Comparison of ENCODE assay signal across 8 cellular contexts in the genomic region with DNA sequence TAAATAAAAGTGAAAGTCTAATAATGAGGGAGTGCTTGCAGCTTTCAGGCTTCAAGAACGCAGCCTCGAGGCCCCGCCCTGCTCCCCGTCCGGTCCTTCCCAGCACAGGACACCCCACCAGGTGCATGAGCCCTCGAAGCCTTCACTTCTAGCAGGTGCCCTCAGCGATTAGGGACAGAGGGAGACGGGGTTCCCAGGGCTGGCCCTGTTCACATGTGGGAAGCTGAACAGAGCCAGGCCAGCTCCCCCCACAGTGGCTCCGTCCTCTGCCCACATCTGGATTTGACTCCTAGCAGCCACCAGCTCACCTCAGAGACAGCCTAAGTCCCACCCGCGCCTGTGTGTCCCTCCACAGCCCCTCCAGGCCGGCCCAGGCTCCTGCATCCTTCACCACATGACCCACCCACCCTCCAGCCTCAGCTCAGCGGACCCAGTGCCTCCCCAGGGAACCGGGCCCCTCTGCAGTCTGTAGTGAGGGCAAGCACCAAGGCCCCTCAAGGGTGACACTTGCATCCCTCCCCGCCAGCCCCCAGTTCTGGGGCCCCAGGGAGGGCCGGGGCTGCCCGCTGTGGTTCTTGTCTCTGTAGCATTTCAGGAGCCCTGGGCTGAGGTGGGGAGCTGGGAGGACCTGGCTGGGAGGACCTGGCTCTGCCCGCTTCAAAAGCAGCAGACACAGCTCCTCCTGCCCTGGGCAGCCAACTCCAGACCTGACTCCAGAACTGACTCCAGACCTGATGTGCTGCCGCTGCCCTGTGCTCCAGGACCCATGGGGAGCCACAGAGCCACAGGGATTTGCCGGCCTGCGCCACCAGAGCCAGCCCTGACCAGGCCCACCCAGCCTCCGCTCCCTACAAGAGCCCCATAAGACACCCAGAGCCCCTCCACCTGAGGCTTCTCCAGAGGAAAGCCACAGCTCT. TPM values are rescaled to one million over a fixed set of nuclear protein-coding genes. Genes with fewer than 3 reads are reported as not detected.
A peak's percentile ranks its signal among the peaks of the same experiment; 100 is the strongest.
DNase-seq lines count a peak whose midpoint lies in the region; ATAC-seq, FAIRE-seq and TF ChIP-seq lines count a peak whose summit lies in the region.

No MANE protein-coding gene starts in this region.

- TF ChIP-seq RAD21 in H1 (IDR thresholded peaks at IDR 0.05 in 1 of 2, conservative IDR thresholded peaks at IDR 0.05 in 1 of 2; ENCODE audit: low read depth in 2 of 2, low read length in 2 of 2): no peak

- TF ChIP-seq POLR2A in GM12891 (IDR thresholded peaks at IDR 0.05; ENCODE audit: low read depth, low read length) (no peak), H1 (IDR thresholded peaks at IDR 0.05; ENCODE audit: control extremely low read depth in 1 of 2, low read depth in 2 of 2, low read length in 2 of 2) (no peak), ovary (IDR thresholded peaks at IDR 0.05) (no peak)

- H2BK12ac ChIP-seq in H1 (ENCODE audit: low read depth, low read length): no peak overlapping the region

- H3K4me2 ChIP-seq in H1 (ENCODE audit: insufficient read depth in 1 of 2, low read depth in 2 of 2, low read length in 2 of 2) (peak overlapping the region; percentile 52 to 67), PC-3 (ENCODE audit: low read length) (no peak overlapping the region)

- no peak overlapping the region for H3K14ac ChIP-seq in H1 (ENCODE audit: insufficient read length)

- H4K8ac ChIP-seq in H1 (ENCODE audit: extremely low read depth, insufficient read depth, low read length): no peak overlapping the region

- no peak overlapping the region for H2BK20ac ChIP-seq in H1 (ENCODE audit: low read length)

- no peak overlapping the region for H2AK5ac ChIP-seq in H1 (ENCODE audit: low read depth, low read length)

- peak overlapping the region; percentile 19; the same call in 1 of the 2 replicates for H3K18ac ChIP-seq in H1 (ENCODE audit: extremely low read depth, low read length)

- H4K5ac ChIP-seq in H1 (ENCODE audit: insufficient read length, low read depth, low read length): no peak overlapping the region

- peaks cover 4% of the 10 kb centered on the region; the same call in 1 of the 2 replicates for H3K23me2 ChIP-seq in H1 (ENCODE audit: low read depth, low read length)

- 89% methylated on average over 22 of the region's 22 CpGs; no CpG with 5 or more reads in 1 of the 2 experiments for WGBS in H1 (ENCODE audit: extremely low coverage in 1 of 2, insufficient coverage in 1 of 2, insufficient read length in 1 of 2, insufficient replicate concordance in 2 of 2, low coverage in 1 of 2, low lambda C conversion rate in 2 of 2, missing lambda C conversion rate in 1 of 2), 2 experiments
- 62 to 77% (median 68%) methylated on average over 19 to 22 of the region's 22 CpGs for WGBS in ovary, 3 donors

- FAIRE-seq in GM12891 (lab: Jason Lieb, UNC) (peak; percentile 92), H1 (lab: Jason Lieb, UNC) (no peak)

- H3K4me3 ChIP-seq in H1 (ENCODE audit: extremely low read depth in 1 of 4, insufficient read depth in 2 of 4, low read depth in 3 of 4, low read length in 4 of 4) (peak overlapping the region in 1 of 4 experiments; percentile 52; a peak in 2 of 8 replicates), ovary (peak overlapping the region; percentile 67), PC-3 (ENCODE audit: low read length) (no peak overlapping the region)

- TF ChIP-seq CTCF in H1 (IDR thresholded peaks at IDR 0.05; ENCODE audit: control extremely low read depth in 1 of 3, insufficient read depth in 1 of 3, low read depth in 1 of 3, low read length in 3 of 3): no peak
- no peak for TF ChIP-seq CTCF in ovary (IDR thresholded peaks at IDR 0.05)
- TF ChIP-seq CTCF in PC-3 (conservative IDR thresholded peaks at IDR 0.05; ENCODE audit: low read depth, low read length): no peak

- H4K91ac ChIP-seq in H1 (replicated peaks; ENCODE audit: insufficient read length, low read length): peak overlapping the region; percentile 16

- H3K27ac ChIP-seq in H1 (ENCODE audit: low read depth, low read length): no peak overlapping the region; the same call in 1 of the 2 replicates
- H3K27ac ChIP-seq in ovary: peak overlapping the region; percentile 40 to 79
- H3K27ac ChIP-seq in PC-3 (ENCODE audit: low read length): no peak overlapping the region

- H3K4ac ChIP-seq in H1 (replicated peaks; ENCODE audit: insufficient read length, low read depth, low read length): no peak overlapping the region

- no peak overlapping the region for H2BK120ac ChIP-seq in H1 (replicated peaks; ENCODE audit: low read depth, low read length)

- H3F3A ChIP-seq in PC-3 (ENCODE audit: low read length, unreplicated experiment): no peaks in the 10 kb centered on the region

- TF ChIP-seq EP300 in H1 (IDR thresholded peaks at IDR 0.05; ENCODE audit: borderline replicate concordance in 1 of 2, low read depth in 2 of 2, low read length in 2 of 2) (no peak), ovary (IDR thresholded peaks at IDR 0.05) (no peak)

- H3K9ac ChIP-seq in H1 (replicated peaks in 1 of 4; ENCODE audit: extremely low read depth in 1 of 4, low read depth in 3 of 4, low read length in 3 of 4): no peak overlapping the region
- no peak overlapping the region for H3K9ac ChIP-seq in PC-3 (ENCODE audit: low read length)

- DNase-seq in GM12891 (ENCODE audit: insufficient read length, low spot score): no peak
- DNase-seq in activated CD4-positive, alpha-beta T cell treated with anti-CD3 and anti-CD28 coated beads for 4 hours: peak; percentile 56 to 71
- no peak for DNase-seq in H1 (ENCODE audit: low read depth in 1 of 2, low spot score in 2 of 2)
- peak in 1 of 5 donors; percentile 43 for DNase-seq in ovary
- no peak for DNase-seq in A172 (ENCODE audit: low spot score)
- no peak for DNase-seq in dedifferentiated amniotic fluid mesenchymal stem cell (ENCODE audit: extremely low spot score)
- no peak for DNase-seq in PC-3
- no peak for DNase-seq in DMS79 treated with DMSO at 0.1 percent for 48 hours (lab: John Stamatoyannopoulos, UW)

- H3K27me3 ChIP-seq in H1 (replicated peaks in 1 of 4; ENCODE audit: control insufficient read depth in 3 of 4, extremely low read depth in 1 of 4, insufficient read depth in 3 of 4, low read length in 3 of 4) (no peaks in the 10 kb centered on the region), ovary (no peaks in the 10 kb centered on the region), PC-3 (ENCODE audit: low read length) (no peaks in the 10 kb centered on the region)

- H2BK5ac ChIP-seq in H1 (ENCODE audit: low read depth, low read length): no peak overlapping the region

- BruUV-seq in PC-3 (replicated peaks; lab: Mats Ljungman, UMichigan): no TSS peak

- CTCF ChIA-PET in H1 (lab: Charles Lee; ENCODE audit: partially characterized antibody): interaction anchor here (0.7 to 4.5 kb wide), 13 partner anchors 9 to 195 kb away, joined by 3 to 24 read pairs (median 3); no protein-coding TSS in a partner anchor
- CTCF ChIA-PET in PC-3 (lab: Charles Lee): interaction anchor here (0.5 kb wide), 1 partner anchor 64 kb away, joined by 6 read pairs; no protein-coding TSS in a partner anchor

- peaks cover 14% of the 10 kb centered on the region for H3K79me1 ChIP-seq in H1 (ENCODE audit: low read depth, low read length)

- H3K23ac ChIP-seq in H1 (ENCODE audit: insufficient read length): no peak overlapping the region

- H2BK15ac ChIP-seq in H1 (ENCODE audit: low read length): no peak overlapping the region

- H2AFZ ChIP-seq in H1 (ENCODE audit: low read length) (no peak overlapping the region), PC-3 (ENCODE audit: low read length) (no peak overlapping the region)

- H3K36me3 ChIP-seq in H1 (ENCODE audit: control insufficient read depth in 2 of 4, insufficient read depth in 4 of 4, low read length in 3 of 4): peaks cover 2 to 12% (median 4%) of the 10 kb centered on the region in 4 experiments; a peak in 4 of 8 replicates
- H3K36me3 ChIP-seq in ovary: no peaks in the 10 kb centered on the region
- H3K36me3 ChIP-seq in PC-3 (ENCODE audit: low read depth, low read length): peaks cover 5% of the 10 kb centered on the region

- H3K56ac ChIP-seq in H1 (replicated peaks; ENCODE audit: insufficient read length, low read depth, low read length): no peak overlapping the region

- peaks cover 4 to 12% of the 10 kb centered on the region in 2 experiments for H4K20me1 ChIP-seq in H1 (replicated peaks in 1 of 2; ENCODE audit: control insufficient read depth in 1 of 2, insufficient read depth in 2 of 2, low read length in 2 of 2)
- H4K20me1 ChIP-seq in PC-3 (ENCODE audit: low read length): peaks cover 25% of the 10 kb centered on the region

- ATAC-seq in PC-3: no peak

- intact Hi-C loops in ovary (cut with DNase I): loop anchor here in 1 of 4 donors (5.0 kb wide), 1 partner anchor 36 kb away; no protein-coding TSS in a partner anchor
- intact Hi-C loops in PC-3 (cut with micrococcal nuclease): no loop called here

- H3K9me3 ChIP-seq in H1 (ENCODE audit: insufficient read depth in 2 of 2, low read depth in 1 of 2, low read length in 1 of 2) (no peaks in the 10 kb centered on the region), ovary (no peaks in the 10 kb centered on the region), PC-3 (ENCODE audit: low read length) (no peaks in the 10 kb centered on the region)

- no peaks in the 10 kb centered on the region for H3K9me2 ChIP-seq in PC-3 (replicated peaks; ENCODE audit: low read length)

- POLR2A ChIA-PET in H1 (lab: Charles Lee; ENCODE audit: partially characterized antibody) (interaction anchor here (1.2 to 1.7 kb wide), 3 partner anchors 15 to 37 kb away, joined by 3 to 10 read pairs (median 5); no protein-coding TSS in a partner anchor), PC-3 (lab: Charles Lee; ENCODE audit: unreplicated experiment) (no interaction called here)

- no peaks in the 10 kb centered on the region; a peak in 1 of 4 replicates for H3K79me2 ChIP-seq in H1 (ENCODE audit: control insufficient read depth in 1 of 2, insufficient read depth in 2 of 2, low read length in 2 of 2)
- H3K79me2 ChIP-seq in PC-3 (ENCODE audit: low read length): peaks cover 70% of the 10 kb centered on the region

- H3K4me1 ChIP-seq in H1 (replicated peaks in 1 of 4; ENCODE audit: control insufficient read depth in 3 of 4, insufficient read depth in 4 of 4, low read length in 3 of 4) (peaks cover 0 to 14% (median 7%) of the 10 kb centered on the region in 4 experiments; a peak in 6 of 7 replicates), ovary (ENCODE audit: insufficient read depth) (peaks cover 22% of the 10 kb centered on the region), PC-3 (ENCODE audit: insufficient read depth, low read length) (no peaks in the 10 kb centered on the region; the same call in 1 of the 2 replicates)

RNA-seq across cellular contexts. Expression of a gene that starts 27.3 kb away (rescaled TPM):
- polyA plus RNA-seq in GM12891 (2012; ENCODE audit: low read depth, missing spikeins): 472 TPM
- total RNA-seq in H1 (2021; fragmentation: NEBNext Ultra II Directional; extraction: Animal tissue kit (Norgen Biotek cat#: 25700)): 342 and 355 TPM in 2 replicates
- polyA plus RNA-seq in H1 (2011; rRNA removed) (693 and 947 TPM in 2 replicates), ovary (100 to 1,000 TPM; 239 to 450 TPM)
- 779 TPM for polyA plus RNA-seq in H1 (2011; cell fraction: cytosol; rRNA removed)
- polyA plus RNA-seq in H1 (2011; cell fraction: nucleus; rRNA removed): 730 TPM
- polyA plus RNA-seq in H1 (2012, experiment 1 of 2): 475 to 711 TPM (median 640 TPM) in 4 replicates
- 958 TPM for polyA plus RNA-seq in H1 (2012, experiment 2 of 2)
- 575 TPM for polyA plus RNA-seq in H1 (2013, experiment 1 of 2)
- 562 TPM for polyA plus RNA-seq in H1 (2013, experiment 2 of 2)
- polyA minus RNA-seq in H1 (2011; rRNA and poly(A)+ RNA removed): 186 and 191 TPM in 2 replicates
- 297 TPM for polyA minus RNA-seq in H1 (2011; cell fraction: cytosol; rRNA and poly(A)+ RNA removed)
- polyA minus RNA-seq in H1 (2011; cell fraction: nucleus; rRNA and poly(A)+ RNA removed): 155 TPM
- total RNA-seq in ovary (100 to 1,000 TPM; 189 to 309 (median 247) TPM), PC-3 (2014; rRNA removed) (517 and 644 TPM in 2 replicates)
- total RNA-seq in A172 (2014; rRNA removed; shearing (Covaris generic)): 323 and 353 TPM in 2 replicates

RNA-seq across cellular contexts. Expression of a gene that starts 35.9 kb away (rescaled TPM):
- polyA plus RNA-seq in GM12891 (2012; ENCODE audit: low read depth, missing spikeins): 196 TPM
- total RNA-seq in H1 (2021; fragmentation: NEBNext Ultra II Directional; extraction: Animal tissue kit (Norgen Biotek cat#: 25700)): 274 and 281 TPM in 2 replicates
- polyA plus RNA-seq in H1 (2011; rRNA removed): 381 and 483 TPM in 2 replicates
- 378 TPM for polyA plus RNA-seq in H1 (2011; cell fraction: cytosol; rRNA removed)
- polyA plus RNA-seq in H1 (2011; cell fraction: nucleus; rRNA removed): 283 TPM
- 286 to 416 TPM (median 379 TPM) in 4 replicates for polyA plus RNA-seq in H1 (2012, experiment 1 of 2)
- polyA plus RNA-seq in H1 (2012, experiment 2 of 2): 296 TPM
- polyA plus RNA-seq in H1 (2013, experiment 1 of 2): 195 TPM
- 204 TPM for polyA plus RNA-seq in H1 (2013, experiment 2 of 2)
- polyA minus RNA-seq in H1 (2011; rRNA and poly(A)+ RNA removed): 110 and 140 TPM in 2 replicates
- polyA minus RNA-seq in H1 (2011; cell fraction: cytosol; rRNA and poly(A)+ RNA removed): 128 TPM
- polyA minus RNA-seq in H1 (2011; cell fraction: nucleus; rRNA and poly(A)+ RNA removed): 125 TPM
- 100 to 1,000 TPM in 5 of 7 donors, 10 to 100 TPM in 2; 88.2 to 157 (median 140) TPM for total RNA-seq in ovary
- 100 to 1,000 TPM in 1 of 2 donors, 10 to 100 TPM in 1; 11.1 to 119 TPM for polyA plus RNA-seq in ovary
- 265 and 318 TPM in 2 replicates for total RNA-seq in A172 (2014; rRNA removed; shearing (Covaris generic))
- total RNA-seq in PC-3 (2014; rRNA removed): 335 and 375 TPM in 2 replicates

RNA-seq across cellular contexts. Expression of a gene that starts 43.0 kb away (rescaled TPM):
- polyA plus RNA-seq in GM12891 (2012; ENCODE audit: low read depth, missing spikeins): 9.2 TPM
- total RNA-seq in H1 (2021; fragmentation: NEBNext Ultra II Directional; extraction: Animal tissue kit (Norgen Biotek cat#: 25700)): 31.4 and 37.4 TPM in 2 replicates
- polyA plus RNA-seq in H1 (2011; rRNA removed) (12.2 and 21.3 TPM in 2 replicates), ovary (10 to 100 TPM in 1 of 2 donors, 1 to 10 TPM in 1; 6.1 to 36.7 TPM)
- polyA plus RNA-seq in H1 (2011; cell fraction: cytosol; rRNA removed): 12.8 TPM
- 67.3 TPM for polyA plus RNA-seq in H1 (2011; cell fraction: nucleus; rRNA removed)
- 21.4 to 33.6 TPM (median 24.5 TPM) in 4 replicates for polyA plus RNA-seq in H1 (2012, experiment 1 of 2)
- polyA plus RNA-seq in H1 (2012, experiment 2 of 2): 13.6 TPM
- 16.0 TPM for polyA plus RNA-seq in H1 (2013, experiment 1 of 2)
- polyA plus RNA-seq in H1 (2013, experiment 2 of 2): 14.4 TPM
- polyA minus RNA-seq in H1 (2011; rRNA and poly(A)+ RNA removed): 10.0 and 10.6 TPM in 2 replicates
- polyA minus RNA-seq in H1 (2011; cell fraction: cytosol; rRNA and poly(A)+ RNA removed): 23.1 TPM
- 23.4 TPM for polyA minus RNA-seq in H1 (2011; cell fraction: nucleus; rRNA and poly(A)+ RNA removed)
- total RNA-seq in ovary (10 to 100 TPM; 20.7 to 92.6 (median 62.4) TPM), PC-3 (2014; rRNA removed) (62.4 and 75.0 TPM in 2 replicates)
- total RNA-seq in A172 (2014; rRNA removed; shearing (Covaris generic)): 37.0 and 51.1 TPM in 2 replicates

Comparison
In these comparisons a context has a peak if more than half of its experiments do, and no peak if none do; other contexts are left out.
1. DNase-seq: peak in activated CD4-positive, alpha-beta T cell treated with anti-CD3 and anti-CD28 coated beads for 4 hours (2 of 2); none in GM12891 (single experiment), H1 (0 of 2), A172 (single experiment), dedifferentiated amniotic fluid mesenchymal stem cell (single experiment), PC-3 (single experiment) and DMS79 treated with DMSO at 0.1 percent for 48 hours (single experiment).
2. H3K27ac ChIP-seq: peak in ovary (2 of 2); none in H1 (single experiment) and PC-3 (single experiment).